ENCODE assay signal across 8 cellular contexts in the genomic region with DNA sequence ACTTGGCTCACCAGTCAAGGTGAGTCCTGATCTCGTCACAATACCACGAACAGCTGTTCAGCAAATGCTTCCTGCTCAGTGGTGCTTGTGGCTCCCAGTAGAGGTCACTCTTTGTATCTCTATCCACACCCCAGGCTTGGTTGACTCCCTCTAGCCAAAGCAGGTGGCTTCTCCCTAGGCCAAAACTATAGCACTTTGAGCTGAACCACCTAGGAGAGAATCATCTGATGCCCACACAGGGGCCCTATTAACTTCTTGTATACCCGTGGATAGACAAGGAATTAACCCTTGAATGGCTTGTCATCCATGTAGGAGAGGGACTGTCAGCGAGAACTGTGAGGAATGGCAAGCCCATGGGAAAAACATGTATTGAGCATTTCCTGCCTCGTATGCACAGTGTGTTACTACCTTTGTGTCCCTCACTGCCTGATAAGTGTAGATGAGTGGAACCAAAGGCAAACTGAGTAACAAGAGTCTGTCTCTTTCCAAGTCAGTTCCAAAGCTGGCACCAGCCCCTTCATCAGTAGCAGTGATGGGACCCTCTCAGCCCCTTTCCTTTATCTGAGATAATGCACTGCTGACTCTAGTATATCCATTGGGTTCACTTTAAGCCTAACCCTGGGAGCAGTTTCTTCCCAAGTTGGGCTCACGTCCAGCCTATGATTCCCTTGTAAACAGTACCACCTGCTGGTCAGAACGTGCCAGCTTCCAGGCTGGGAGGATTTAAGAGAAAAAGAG. TPM values are rescaled to one million over a fixed set of nuclear protein-coding genes. Genes with fewer than 3 reads are reported as not detected.
DNase-seq lines count a peak whose midpoint lies in the region; FAIRE-seq and TF ChIP-seq lines count a peak whose summit lies in the region.

No MANE protein-coding gene starts in this region.

- H3K9me3 ChIP-seq in Peyer's patch (no peaks in the 10 kb centered on the region), neuronal stem cell (replicated peaks in 1 of 2; ENCODE audit: control insufficient read depth in 2 of 2, insufficient read depth in 1 of 2, low read depth in 1 of 2, low read length in 2 of 2) (no peaks in the 10 kb centered on the region), transverse colon (no peaks in the 10 kb centered on the region)

- no peak overlapping the region for H2BK120ac ChIP-seq in neuronal stem cell (ENCODE audit: low read depth, low read length)

- H3K27ac ChIP-seq in KMS-11 (peak overlapping the region; percentile 9; the same call in 1 of the 2 replicates), Peyer's patch (peak overlapping the region in 3 of 4 donors; percentile 3 to 64 (median 15)), neuronal stem cell (replicated peaks; ENCODE audit: low read length) (peak overlapping the region; percentile 39), transverse colon (peak overlapping the region; percentile 54 to 68 (median 58))

- no peak overlapping the region for H2BK12ac ChIP-seq in neuronal stem cell (ENCODE audit: low read length)

- H2AFZ ChIP-seq in KMS-11 (ENCODE audit: low read depth) (no peak overlapping the region), neuronal stem cell (ENCODE audit: low read length) (no peak overlapping the region)

- no peaks in the 10 kb centered on the region for H3K27me3 ChIP-seq in KMS-11 (ENCODE audit: insufficient read depth, low read depth)
- no peaks in the 10 kb centered on the region for H3K27me3 ChIP-seq in Peyer's patch
- no peaks in the 10 kb centered on the region for H3K27me3 ChIP-seq in neuronal stem cell (ENCODE audit: control insufficient read depth in 3 of 3, insufficient read depth in 3 of 3, low read depth in 1 of 3, low read length in 3 of 3)
- no peaks in the 10 kb centered on the region for H3K27me3 ChIP-seq in transverse colon

- intact Hi-C loops in transverse colon (cut with DNase I; ENCODE audit: low total_unique reads): loop anchor here (5.0 kb wide), 1 partner anchor 137 kb away; no protein-coding TSS in a partner anchor

- no peak overlapping the region for H3K9ac ChIP-seq in KMS-11
- H3K9ac ChIP-seq in neuronal stem cell (ENCODE audit: low read depth, low read length, poor library complexity): no peak overlapping the region

- in situ Hi-C loops in transverse colon (cut with MboI; ENCODE audit: low pct_ligation_motif_present in 1 of 4, low pct_unique_long_range_greater_than_20kb in 1 of 4, low sequenced_read_pairs in 3 of 4): loop anchor here (25.0 kb wide), 2 partner anchors 132 to 207 kb away; no protein-coding TSS in a partner anchor

- TF ChIP-seq CTCF in KMS-11 (conservative IDR thresholded peaks at IDR 0.05; ENCODE audit: low read depth, low read length) (peak; percentile 98), Peyer's patch (IDR thresholded peaks at IDR 0.05) (peak; percentile 68 to 94 (median 85)), fibroblast of the aortic adventitia (IDR thresholded peaks at IDR 0.05; ENCODE audit: insufficient read depth, low read length) (peak; percentile 86), transverse colon (IDR thresholded peaks at IDR 0.05) (peak; percentile 78 to 92 (median 85))

- H3K4me3 ChIP-seq in KMS-11 (IDR thresholded peaks at IDR 0.05; ENCODE audit: insufficient read depth, low read depth, low read length): no peak overlapping the region
- no peak overlapping the region for H3K4me3 ChIP-seq in Peyer's patch
- H3K4me3 ChIP-seq in fibroblast of the aortic adventitia (ENCODE audit: low read depth, low read length): no peak overlapping the region
- H3K4me3 ChIP-seq in neuronal stem cell (ENCODE audit: low read length in 2 of 2): no peak overlapping the region
- H3K4me3 ChIP-seq in transverse colon: no peak overlapping the region

- no peak overlapping the region for H2AK5ac ChIP-seq in neuronal stem cell (ENCODE audit: low read depth, low read length)

- no peak overlapping the region for H2BK15ac ChIP-seq in neuronal stem cell (ENCODE audit: low read length)

- no peak overlapping the region for H3K18ac ChIP-seq in neuronal stem cell (ENCODE audit: low read length)

- H3K79me2 ChIP-seq in KMS-11 (ENCODE audit: insufficient read depth, low read depth): peaks cover 68% of the 10 kb centered on the region

- WGBS in neuronal stem cell (ENCODE audit: extremely low coverage in 2 of 2, insufficient read length in 2 of 2, insufficient replicate concordance in 1 of 2), 2 donors: no CpG with 5 or more reads among the region's 7 CpGs
- 19 to 51% methylated on average over 2 to 7 of the region's 7 CpGs for WGBS in transverse colon (ENCODE audit: low coverage in 1 of 2), 2 donors

- H3K23ac ChIP-seq in neuronal stem cell (ENCODE audit: low read depth, low read length, poor library complexity): no peak overlapping the region

- H3K79me1 ChIP-seq in neuronal stem cell (ENCODE audit: low read depth, low read length): peaks cover 2% of the 10 kb centered on the region

- peak; percentile 90 for FAIRE-seq in GM19239 (lab: Jason Lieb, UNC)

- H4K91ac ChIP-seq in neuronal stem cell (ENCODE audit: low read depth, low read length, poor library complexity): no peak overlapping the region

- no peak overlapping the region for H3K4ac ChIP-seq in neuronal stem cell (ENCODE audit: low read length)

- no peak for TF ChIP-seq EP300 in transverse colon (IDR thresholded peaks at IDR 0.05; ENCODE audit: low read depth)

- peak; percentile 77 for DNase-seq in AG08396 (ENCODE audit: low spot score)
- peak; percentile 54 for DNase-seq in GM19239 (ENCODE audit: insufficient read length, low spot score)
- DNase-seq in Peyer's patch: peak; percentile 70 to 90 (median 70)
- peak; percentile 18 to 21 for DNase-seq in activated T-helper 1 cell treated with anti-CD3 and anti-CD28 coated beads, Interleukin-2, amount 50 U/mL, for 16 hours (ENCODE audit: low read depth in 1 of 2, low spot score in 1 of 2)
- peak; percentile 92 for DNase-seq in fibroblast of the aortic adventitia (ENCODE audit: low read depth)
- peak; percentile 83 for DNase-seq in neuronal stem cell (ENCODE audit: low spot score)
- peak; percentile 83 for DNase-seq in transverse colon

- TF ChIP-seq POLR2A in Peyer's patch (IDR thresholded peaks at IDR 0.05) (no peak), transverse colon (IDR thresholded peaks at IDR 0.05) (no peak)

- no peaks in the 10 kb centered on the region; the same call in 1 of the 2 replicates for H3K36me3 ChIP-seq in KMS-11 (ENCODE audit: insufficient read depth)
- H3K36me3 ChIP-seq in Peyer's patch: peaks cover 0 to 22% (median 0%) of the 10 kb centered on the region in 3 donors
- peaks cover 8 to 57% of the 10 kb centered on the region in 2 donors for H3K36me3 ChIP-seq in neuronal stem cell (replicated peaks in 1 of 2; ENCODE audit: control insufficient read depth in 2 of 2, insufficient read depth in 2 of 2, low read length in 2 of 2)
- H3K36me3 ChIP-seq in transverse colon: peaks cover 0 to 12% (median 2%) of the 10 kb centered on the region in 4 donors

- no peak overlapping the region for H3K14ac ChIP-seq in neuronal stem cell (ENCODE audit: low read length)

- peaks cover 62% of the 10 kb centered on the region for H3K4me1 ChIP-seq in KMS-11 (ENCODE audit: low read depth, poor library complexity, severe bottlenecking)
- H3K4me1 ChIP-seq in Peyer's patch: peaks cover 0 to 19% (median 0%) of the 10 kb centered on the region in 4 donors
- H3K4me1 ChIP-seq in neuronal stem cell (ENCODE audit: control insufficient read depth in 2 of 2, insufficient read depth in 1 of 2, low read depth in 1 of 2, low read length in 2 of 2): peaks cover 0 to 2% of the 10 kb centered on the region in 2 donors
- peaks cover 6 to 37% (median 10%) of the 10 kb centered on the region in 4 donors for H3K4me1 ChIP-seq in transverse colon

- H2BK5ac ChIP-seq in neuronal stem cell (ENCODE audit: low read length): no peak overlapping the region

- H4K20me1 ChIP-seq in KMS-11 (ENCODE audit: insufficient read depth): peaks cover 18% of the 10 kb centered on the region

- H4K8ac ChIP-seq in neuronal stem cell (ENCODE audit: low read depth, low read length): no peak overlapping the region

- H3K4me2 ChIP-seq in KMS-11: peak overlapping the region; percentile 56
- no peak overlapping the region for H3K4me2 ChIP-seq in neuronal stem cell (ENCODE audit: insufficient read depth, low read length, poor library complexity, severe bottlenecking)

RNA-seq across cellular contexts. Expression of a gene that starts 42.5 kb away (rescaled TPM):
- total RNA-seq in Peyer's patch (10 to 100 TPM; 25.0 to 48.7 (median 30.6) TPM), fibroblast of the aortic adventitia (ENCODE audit: low replicate concordance) (148 and 223 TPM in 2 replicates), transverse colon (10 to 100 TPM; 15.3 to 42.1 (median 23.9) TPM)
- polyA plus RNA-seq in neuronal stem cell (2013, experiment 1 of 2): 134 TPM
- 135 TPM for polyA plus RNA-seq in neuronal stem cell (2013, experiment 2 of 2)

Comparison
In these comparisons a context has a peak if more than half of its experiments do, and no peak if none do; other contexts are left out.
1. DNase-seq: peak in every context shown above with its lines; median percentile 92 in fibroblast of the aortic adventitia; 83 in neuronal stem cell; 83 in transverse colon; 77 in AG08396; 70 in Peyer's patch; 54 in GM19239; 20 in activated T-helper 1 cell treated with anti-CD3 and anti-CD28 coated beads, Interleukin-2, amount 50 U/mL, for 16 hours.